12 cellular contexts compared by ENCODE assay signal in genomic region chr9:81492710-81493447, GRCh38.
DNase-seq lines count a peak whose midpoint lies in the region; FAIRE-seq and TF ChIP-seq lines count a peak whose summit lies in the region.
"Had no signal": no experiment of that assay in that cellular context is flagged by ENCODE, and none has a peak within 500 bp of the region (broad histone marks: within the 10 kb centered on the region; RNA-seq: fewer than 3 reads in every experiment).

No MANE protein-coding gene starts in this region.

- no peak overlapping the region for H3K27ac Mint-ChIP-seq in activated CD4-positive, alpha-beta memory T cell treated with anti-CD3 and anti-CD28 coated beads for 36 hours

- H3K9me1 ChIP-seq in keratinocyte (ENCODE audit: control insufficient read depth, extremely low read depth, insufficient read depth, low read length) = no peaks in the 10 kb centered on the region

- CTCF ChIA-PET in activated CD4-positive, alpha-beta memory T cell treated with anti-CD3 and anti-CD28 coated beads for 36 hours (lab: Charles Lee) = no interaction called here

- H3K27me3 ChIP-seq in adipocyte (replicated peaks; ENCODE audit: control insufficient read depth, insufficient read depth, low read length) = peaks cover 12% of the 10 kb centered on the region
- H3K27me3 ChIP-seq in keratinocyte (ENCODE audit: control insufficient read depth, extremely low read depth, insufficient read depth, low read length) = peaks cover 12% of the 10 kb centered on the region
- H3K27me3 ChIP-seq in tibial nerve = no peaks in the 10 kb centered on the region
- no peaks in the 10 kb centered on the region for H3K27me3 ChIP-seq in MM.1S (replicated peaks; ENCODE audit: insufficient read depth, low read length)

- peak overlapping the region; percentile 61; the same call in 1 of the 2 replicates for H3K27ac ChIP-seq in C4-2B
- H3K27ac ChIP-seq in keratinocyte (ENCODE audit: control insufficient read depth, insufficient read depth, low read length) = no peak overlapping the region
- no peak overlapping the region for H3K27ac ChIP-seq in tibial nerve
- H3K27ac ChIP-seq in MM.1S (ENCODE audit: low read length) = no peak overlapping the region

- TF ChIP-seq POLR2A in tibial nerve (IDR thresholded peaks at IDR 0.05) = no peak

- POLR2A ChIA-PET in activated CD4-positive, alpha-beta memory T cell treated with anti-CD3 and anti-CD28 coated beads for 36 hours (lab: Charles Lee) = no interaction called here

- no peak overlapping the region for H3K4me3 Mint-ChIP-seq in activated CD4-positive, alpha-beta memory T cell treated with anti-CD3 and anti-CD28 coated beads for 36 hours

- no peak for TF ChIP-seq CTCF in C4-2B (conservative IDR thresholded peaks at IDR 0.05)
- TF ChIP-seq CTCF in keratinocyte (optimal IDR thresholded peaks at IDR 0.05 in 1 of 3, IDR thresholded peaks at IDR 0.05 in 1 of 3, conservative IDR thresholded peaks at IDR 0.05 in 1 of 3; ENCODE audit: extremely low read depth in 1 of 3, insufficient read depth in 2 of 3, low read length in 3 of 3) = no peak
- no peak for TF ChIP-seq CTCF in tibial nerve (IDR thresholded peaks at IDR 0.05)
- TF ChIP-seq CTCF in MM.1S (IDR thresholded peaks at IDR 0.05; ENCODE audit: low read length) = no peak

- H3K4me2 ChIP-seq in keratinocyte (ENCODE audit: control insufficient read depth, extremely low read depth, insufficient read depth, low read depth, low read length) = no peak overlapping the region
- no peak overlapping the region for H3K4me2 ChIP-seq in MM.1S (ENCODE audit: low read depth, low read length)

- intact Hi-C loops in activated CD4-positive, alpha-beta memory T cell treated with anti-CD3 and anti-CD28 coated beads for 36 hours (cut with micrococcal nuclease) = no loop called here

- H3K9ac ChIP-seq in adipocyte (ENCODE audit: low read length) (no peak overlapping the region), keratinocyte (ENCODE audit: control insufficient read depth, extremely low read depth, insufficient read depth, low read length) (no peak overlapping the region), MM.1S (ENCODE audit: low read length) (no peak overlapping the region)

- dilution Hi-C loops in keratinocyte (cut with MboI; ENCODE audit: extremely low pct_ligation_motif_present, low sequenced_read_pairs) = no loop called here

- no peaks in the 10 kb centered on the region for H3K36me3 ChIP-seq in adipocyte (ENCODE audit: control insufficient read depth, insufficient read depth, low read length, severe bottlenecking)
- H3K36me3 ChIP-seq in keratinocyte (ENCODE audit: control insufficient read depth in 2 of 2, extremely low read depth in 1 of 2, insufficient read depth in 2 of 2, low read length in 2 of 2) = no peaks in the 10 kb centered on the region
- no peaks in the 10 kb centered on the region for H3K36me3 ChIP-seq in tibial nerve
- H3K36me3 ChIP-seq in MM.1S (replicated peaks; ENCODE audit: insufficient read depth, low read length) = no peaks in the 10 kb centered on the region

- no peaks in the 10 kb centered on the region for H3K4me1 Mint-ChIP-seq in activated CD4-positive, alpha-beta memory T cell treated with anti-CD3 and anti-CD28 coated beads for 36 hours (ENCODE audit: low read depth)

- H3K9me3 ChIP-seq in adipocyte (ENCODE audit: control insufficient read depth, low read length) (no peaks in the 10 kb centered on the region), keratinocyte (ENCODE audit: control insufficient read depth, low read depth, low read length) (no peaks in the 10 kb centered on the region), tibial nerve (no peaks in the 10 kb centered on the region), MM.1S (replicated peaks; ENCODE audit: insufficient read depth, low read length) (no peaks in the 10 kb centered on the region)

- H3F3A ChIP-seq in MM.1S (ENCODE audit: insufficient read depth, low read length) = no peaks in the 10 kb centered on the region

- H2AFZ ChIP-seq in keratinocyte (ENCODE audit: control insufficient read depth, low read length) (no peak overlapping the region), MM.1S (ENCODE audit: low read length) (no peak overlapping the region)

- H3K9me2 ChIP-seq in MM.1S (replicated peaks; ENCODE audit: insufficient read depth, low read length) = no peaks in the 10 kb centered on the region

- FAIRE-seq in keratinocyte (lab: Jason Lieb, UNC) = peak; percentile 98

- no peaks in the 10 kb centered on the region for H4K20me1 ChIP-seq in keratinocyte (ENCODE audit: control insufficient read depth, extremely low read depth, insufficient read depth, low read length)
- H4K20me1 ChIP-seq in MM.1S (ENCODE audit: insufficient read depth, low read length) = no peaks in the 10 kb centered on the region

- H3K36me3 Mint-ChIP-seq in activated CD4-positive, alpha-beta memory T cell treated with anti-CD3 and anti-CD28 coated beads for 36 hours = no peaks in the 10 kb centered on the region

- peaks cover 19% of the 10 kb centered on the region for H3K4me1 ChIP-seq in adipocyte (ENCODE audit: control insufficient read depth, insufficient read depth, low read length)
- peaks cover 17% of the 10 kb centered on the region for H3K4me1 ChIP-seq in keratinocyte (ENCODE audit: control insufficient read depth, extremely low read depth, insufficient read depth, low read length)
- H3K4me1 ChIP-seq in tibial nerve = peaks cover 0 to under 1% (median 0%) of the 10 kb centered on the region in 4 donors
- H3K4me1 ChIP-seq in MM.1S (ENCODE audit: low read length) = no peaks in the 10 kb centered on the region

- peaks cover 9% of the 10 kb centered on the region for H3K9me3 Mint-ChIP-seq in activated CD4-positive, alpha-beta memory T cell treated with anti-CD3 and anti-CD28 coated beads for 36 hours

- H3K79me2 ChIP-seq in keratinocyte (ENCODE audit: control insufficient read depth, insufficient read depth, low read length) (no peaks in the 10 kb centered on the region), MM.1S (ENCODE audit: low read length) (no peaks in the 10 kb centered on the region)

- no peak overlapping the region for H3K4me3 ChIP-seq in adipocyte (ENCODE audit: low read length)
- H3K4me3 ChIP-seq in keratinocyte (ENCODE audit: control insufficient read depth in 2 of 3, extremely low read depth in 1 of 3, insufficient read depth in 2 of 3, low read depth in 1 of 3, low read length in 3 of 3) = no peak overlapping the region
- no peak overlapping the region for H3K4me3 ChIP-seq in tibial nerve
- no peak overlapping the region for H3K4me3 ChIP-seq in MM.1S (ENCODE audit: low read length)

- DNase-seq in LHCN-M2 (ENCODE audit: low read depth) (peak; percentile 97), adipocyte (ENCODE audit: low read depth) (peak; percentile 88), keratinocyte (ENCODE audit: low read depth, low spot score) (peak; percentile 76), GDM1 (lab: John Stamatoyannopoulos, UW) (no peak), tibial nerve (ENCODE audit: low spot score in 2 of 2) (no peak), MM.1S (no peak)
- DNase-seq in activated CD4-positive, alpha-beta memory T cell treated with anti-CD3 and anti-CD28 coated beads for 36 hours = no peak
- DNase-seq: activated CD4-positive, CD25-positive, alpha-beta regulatory T cell treated with anti-CD3 and anti-CD28 coated beads, Interleukin-2, amount 50 U/mL, for 72 hours; activated naive CD4-positive, alpha-beta T cell treated with Interleukin-2 at 50 U/mL for 16 hours; DMS 273 treated with DMSO at 0.1 percent for 48 hours; NCI-H82 had no signal

- 30 to 31% methylated on average over 1 of the region's 1 CpG for WGBS in tibial nerve, 2 donors

- TF ChIP-seq EP300 in tibial nerve (IDR thresholded peaks at IDR 0.05) = peak in 1 of 2 donors; percentile 48

- no peaks in the 10 kb centered on the region for H3K27me3 Mint-ChIP-seq in activated CD4-positive, alpha-beta memory T cell treated with anti-CD3 and anti-CD28 coated beads for 36 hours

Comparison
In these comparisons a context has a peak if more than half of its experiments do, and no peak if none do; other contexts are left out.
1. DNase-seq: peak in LHCN-M2 (single experiment), adipocyte (single experiment) and keratinocyte (single experiment); none in GDM1 (single experiment), tibial nerve (0 of 2), MM.1S (single experiment) and activated CD4-positive, alpha-beta memory T cell treated with anti-CD3 and anti-CD28 coated beads for 36 hours (single experiment).